Comparison of ENCODE assay signal across 13 cellular contexts in genomic region chr6:89348372-89348771, GRCh38. TPM values are rescaled to one million over a fixed set of nuclear protein-coding genes. Genes with fewer than 3 reads are reported as not detected.
A peak's percentile ranks its signal among the peaks of the same experiment; 100 is the strongest.
DNase-seq lines count a peak whose midpoint lies in the region; ATAC-seq and TF ChIP-seq lines count a peak whose summit lies in the region.
"Had no signal": no experiment of that assay in that cellular context is flagged by ENCODE, and none has a peak within 500 bp of the region (broad histone marks: within the 10 kb centered on the region; RNA-seq: fewer than 3 reads in every experiment).

No MANE protein-coding gene starts in this region.

- H3K4me3 Mint-ChIP-seq in CD8-positive, alpha-beta memory T cell, result peak overlapping the region in 1 of 7 donors; percentile 72
- H3K4me3 Mint-ChIP-seq in IgD-negative memory B cell (peak overlapping the region; percentile 88 to 98 (median 98)), chondrocyte (ENCODE audit: unreplicated experiment) (no peak overlapping the region), neural progenitor cell (no peak overlapping the region)

- H3K27ac Mint-ChIP-seq in CD8-positive, alpha-beta memory T cell, result peak overlapping the region in 7 of 8 donors; percentile 36 to 97 (median 79)
- H3K27ac Mint-ChIP-seq in IgD-negative memory B cell, result peak overlapping the region in 2 of 3 donors; percentile 50 to 63
- peak overlapping the region; percentile 49 for H3K27ac Mint-ChIP-seq in chondrocyte (ENCODE audit: unreplicated experiment)
- peak overlapping the region; percentile 86 for H3K27ac Mint-ChIP-seq in neural progenitor cell

- peaks cover 5% of the 10 kb centered on the region for H4K20me1 ChIP-seq in neural progenitor cell (ENCODE audit: low read depth)

- H3F3A ChIP-seq in neural progenitor cell (ENCODE audit: low read depth), result peaks cover 18% of the 10 kb centered on the region

- peaks cover 44% of the 10 kb centered on the region for H3K4me1 ChIP-seq in CD8-positive, alpha-beta memory T cell (ENCODE audit: insufficient read depth, low read length)
- H3K4me1 ChIP-seq in neural progenitor cell, result peaks cover 8% of the 10 kb centered on the region

- no peak overlapping the region for H2AFZ ChIP-seq in neural progenitor cell (replicated peaks)

- no peaks in the 10 kb centered on the region for H3K36me3 ChIP-seq in CD8-positive, alpha-beta memory T cell (ENCODE audit: insufficient read depth, low read length)
- no peaks in the 10 kb centered on the region for H3K36me3 ChIP-seq in neural progenitor cell

- H3K36me3 Mint-ChIP-seq in CD8-positive, alpha-beta memory T cell, result peaks cover 0 to 6% (median 0%) of the 10 kb centered on the region in 3 donors
- H3K36me3 Mint-ChIP-seq in IgD-negative memory B cell, result no peaks in the 10 kb centered on the region
- H3K36me3 Mint-ChIP-seq in chondrocyte (ENCODE audit: low read depth), result peaks cover under 1% of the 10 kb centered on the region
- H3K36me3 Mint-ChIP-seq in neural progenitor cell, result peaks cover 4% of the 10 kb centered on the region

- H3K9me3 Mint-ChIP-seq in CD8-positive, alpha-beta memory T cell, result no peaks in the 10 kb centered on the region
- H3K9me3 Mint-ChIP-seq in IgD-negative memory B cell (no peaks in the 10 kb centered on the region), chondrocyte (ENCODE audit: low read depth) (no peaks in the 10 kb centered on the region), neural progenitor cell (peaks cover 2% of the 10 kb centered on the region)

- ATAC-seq in GM21529 (IDR thresholded peaks at IDR 0.05; ENCODE audit: unreplicated experiment), result no peak
- no peak for ATAC-seq in HG03175 (IDR thresholded peaks at IDR 0.05; ENCODE audit: unreplicated experiment)
- ATAC-seq: PC-3; stimulated activated naive CD8-positive, alpha-beta T cell treated with anti-CD3 and anti-CD28 coated beads, Interleukin-15, Interleukin-2, amounts not matched to agents 100 U/mL and 50 U/mL, for 24 hours had no signal

- TF ChIP-seq CTCF in chondrocyte (IDR thresholded peaks at IDR 0.05) (no peak), neural progenitor cell (IDR thresholded peaks at IDR 0.05) (no peak)

- no peak overlapping the region for H3K27ac ChIP-seq in CD8-positive, alpha-beta memory T cell (ENCODE audit: low read depth, low read length)
- H3K27ac ChIP-seq in neural progenitor cell, result no peak overlapping the region

- H3K9me3 ChIP-seq in CD8-positive, alpha-beta memory T cell (ENCODE audit: low read length), result no peaks in the 10 kb centered on the region
- no peaks in the 10 kb centered on the region for H3K9me3 ChIP-seq in neural progenitor cell (ENCODE audit: low read depth)

- no peak overlapping the region for H3K4me3 ChIP-seq in CD8-positive, alpha-beta memory T cell (ENCODE audit: low read length)
- H3K4me3 ChIP-seq in neural progenitor cell, result no peak overlapping the region

- CTCF ChIA-PET in CD8-positive, alpha-beta memory T cell (lab: Charles Lee), result interaction anchor here (1.2 to 2.0 kb wide), 4 partner anchors 9 to 51 kb away, joined by 3 to 12 read pairs (median 4); no protein-coding TSS in a partner anchor

- H3K27me3 Mint-ChIP-seq in CD8-positive, alpha-beta memory T cell, result no peaks in the 10 kb centered on the region
- no peaks in the 10 kb centered on the region for H3K27me3 Mint-ChIP-seq in IgD-negative memory B cell
- H3K27me3 Mint-ChIP-seq in chondrocyte (ENCODE audit: low read depth), result no peaks in the 10 kb centered on the region
- peaks cover 3% of the 10 kb centered on the region for H3K27me3 Mint-ChIP-seq in neural progenitor cell (ENCODE audit: insufficient read depth, low read depth)

- POLR2A ChIA-PET in CD8-positive, alpha-beta memory T cell (lab: Charles Lee), result no interaction called here

- H3K27me3 ChIP-seq in CD8-positive, alpha-beta memory T cell (ENCODE audit: insufficient read depth, low read length, poor library complexity, severe bottlenecking), result no peaks in the 10 kb centered on the region
- H3K27me3 ChIP-seq in neural progenitor cell, result no peaks in the 10 kb centered on the region

- H3K79me2 ChIP-seq in neural progenitor cell (ENCODE audit: low read depth), result peaks cover 76% of the 10 kb centered on the region

- H3K9ac ChIP-seq in neural progenitor cell, result no peak overlapping the region

- peaks cover 63 to 78% (median 74%) of the 10 kb centered on the region in 3 donors for H3K4me1 Mint-ChIP-seq in CD8-positive, alpha-beta memory T cell
- peaks cover 52 to 63% (median 57%) of the 10 kb centered on the region in 3 donors for H3K4me1 Mint-ChIP-seq in IgD-negative memory B cell
- peaks cover 66% of the 10 kb centered on the region for H3K4me1 Mint-ChIP-seq in chondrocyte (ENCODE audit: low read depth)
- H3K4me1 Mint-ChIP-seq in neural progenitor cell, result peaks cover 44% of the 10 kb centered on the region

- DNase-seq in CD8-positive, alpha-beta memory T cell, result no peak
- DNase-seq in chondrocyte (ENCODE audit: low spot score) (no peak), neural progenitor cell (ENCODE audit: low spot score) (no peak), NCI-H2081 treated with DMSO at 0.1 percent for 48 hours (lab: John Stamatoyannopoulos, UW) (no peak), AML-193 (lab: John Stamatoyannopoulos, UW) (no peak)
- DNase-seq: activated gamma-delta T cell; NCI-H2227 treated with DMSO at 0.1 percent for 48 hours; PC-3; stimulated activated CD4-positive, alpha-beta T cell treated with anti-CD3 and anti-CD28 coated beads, Interleukin-4, amount 100 ng/mL, for 1 hour; stimulated activated naive CD8-positive, alpha-beta T cell treated with anti-CD3 and anti-CD28 coated beads, Interleukin-15, Interleukin-2, amounts not matched to agents 100 U/mL and 50 U/mL, for 24 hours had no signal

- H3K4me2 ChIP-seq in neural progenitor cell, result no peak overlapping the region

RNA-seq across cellular contexts. Expression of gene UBE2J1, which starts 4.2 kb away (rescaled TPM):
- 10 to 100 TPM; 27.1 to 27.2 TPM for total RNA-seq in CD8-positive, alpha-beta memory T cell
- 36.0 TPM for polyA plus RNA-seq in CD8-positive, alpha-beta memory T cell
- polyA plus RNA-seq in IgD-negative memory B cell, result 193 TPM
- 42.6 to 49.8 TPM (median 49.1 TPM) in 3 replicates for total RNA-seq in chondrocyte
- 27.4 and 43.0 TPM in 2 replicates for total RNA-seq in neural progenitor cell (ENCODE audit: low replicate concordance)

RNA-seq across cellular contexts. Expression of gene GABRR2, which starts 33.3 kb away (rescaled TPM):
- total RNA-seq in CD8-positive, alpha-beta memory T cell, result under 1 TPM; 0.20 to 0.24 TPM
- 0.16 TPM for polyA plus RNA-seq in CD8-positive, alpha-beta memory T cell
- 0.13 TPM for polyA plus RNA-seq in IgD-negative memory B cell
- total RNA-seq in chondrocyte (0.57 to 1.4 TPM (median 0.72 TPM) in 3 replicates), neural progenitor cell (ENCODE audit: low replicate concordance) (0.28 TPM in 1 of 2 replicates, not detected in the other)

Comparison
In these comparisons a context has a peak if more than half of its experiments do, and no peak if none do; other contexts are left out.
1. H3K4me3 Mint-ChIP-seq: peak in IgD-negative memory B cell (4 of 4); none in chondrocyte (single experiment) and neural progenitor cell (single experiment).
2. Peak in every context shown above with its lines, with median percentiles within 50 percentile points of each other: H3K27ac Mint-ChIP-seq.